ENCODE assay signal across 23 cellular contexts in genomic region chr6:15528870-15529269, GRCh38.
"Had no signal": no experiment of that assay in that cellular context is flagged by ENCODE, and none has a peak within 500 bp of the region (broad histone marks: within the 10 kb centered on the region; RNA-seq: fewer than 3 reads in every experiment).

No MANE protein-coding gene starts in this region.

- FAIRE-seq: endothelial cell of umbilical vein, islet of Langerhans had no signal

- H3K36me3 ChIP-seq: thyroid gland had no signal

- H3K9me3 ChIP-seq: esophagus muscularis mucosa, stomach, thyroid gland had no signal

- H3K4me3 ChIP-seq: esophagus muscularis mucosa, heart right ventricle, smooth muscle cell, stomach, thyroid gland had no signal

- DNase-seq: cerebellar nuclear complex; cortex of kidney; effector CD4-positive, alpha-beta T cell; foreskin keratinocyte; glutamatergic neuron; heart right ventricle; hippocampal formation; mesendoderm; natural killer cell; occipital lobe; stimulated activated CD4-positive, alpha-beta T cell treated with anti-CD3 and anti-CD28 coated beads, Interleukin-12 subunit alpha, Interleukin-12 subunit beta, amount 100 ng/mL, for 4 hours; stimulated activated CD4-positive, alpha-beta T cell treated with anti-CD3 and anti-CD28 coated beads, Interleukin-1b, Interleukin-23, amount 100 ng/mL, for 48 hours; stimulated activated CD4-positive, alpha-beta T cell treated with anti-CD3 and anti-CD28 coated beads, Interleukin-4, amount 100 ng/mL, for 1 hour; stimulated activated CD8-positive, alpha-beta memory T cell treated with anti-CD3 and anti-CD28 coated beads, Interleukin-4, amount 100 ng/mL, for 48 hours; stimulated activated naive CD4-positive, alpha-beta T cell treated with Interleukin-2 at 50 U/mL for 16 hours; stomach; thyroid gland had no signal

- H3K27ac ChIP-seq: esophagus muscularis mucosa, foreskin keratinocyte, heart right ventricle, parathyroid adenoma, stomach, thyroid gland had no signal

- H3K4me1 ChIP-seq: esophagus muscularis mucosa, foreskin keratinocyte, parathyroid adenoma, stomach had no signal

- H3K9ac ChIP-seq: parathyroid adenoma had no signal

- ATAC-seq: foreskin keratinocyte, heart right ventricle, natural killer cell, sciatic nerve had no signal
